ENCODE assay signal across 8 cellular contexts in the genomic region with DNA sequence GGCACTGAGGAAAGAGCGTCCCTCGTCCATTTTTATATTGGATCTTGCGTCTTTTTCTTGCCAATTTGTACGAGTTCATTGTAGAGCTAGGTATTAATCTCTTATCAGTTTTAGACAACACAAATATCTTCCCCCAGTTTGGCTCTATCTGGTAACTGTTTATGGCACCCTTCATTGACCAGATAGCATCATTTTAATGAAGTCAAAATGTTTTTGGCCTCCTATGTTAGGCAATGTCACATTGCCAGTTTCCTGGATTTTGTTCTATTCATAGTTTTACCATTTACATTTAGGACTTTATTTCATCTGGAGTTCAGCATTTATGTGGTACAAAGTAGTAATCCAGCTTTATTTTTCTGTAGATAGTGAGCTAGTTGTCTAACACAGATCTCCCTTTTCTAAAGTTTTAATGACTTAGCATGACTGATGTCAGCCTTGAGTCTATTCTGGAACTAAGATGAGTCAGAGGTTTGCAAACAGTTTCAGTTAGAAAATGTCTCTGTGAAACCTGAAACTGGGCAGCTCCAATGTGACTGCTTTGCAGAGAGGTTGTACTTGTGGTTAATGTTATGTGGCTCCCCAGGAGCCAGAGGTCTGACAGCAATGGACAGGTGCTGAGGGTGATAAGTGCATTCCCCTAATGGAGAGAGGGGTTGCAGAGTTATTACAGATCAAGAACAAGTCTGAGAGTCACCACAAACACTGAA. TPM values are rescaled to one million over a fixed set of nuclear protein-coding genes. Genes with fewer than 3 reads are reported as not detected.
DNase-seq lines count a peak whose midpoint lies in the region; FAIRE-seq and TF ChIP-seq lines count a peak whose summit lies in the region.

No MANE protein-coding gene starts in this region.

- H3K27ac Mint-ChIP-seq in activated CD4-positive, alpha-beta memory T cell treated with anti-CD3 and anti-CD28 coated beads, Interleukin-2, amount 10 ng/mL, durations not matched to agents 7 days and 5 days: peak overlapping the region; percentile 78

- H3K27me3 Mint-ChIP-seq in activated CD4-positive, alpha-beta memory T cell treated with anti-CD3 and anti-CD28 coated beads, Interleukin-2, amount 10 ng/mL, durations not matched to agents 7 days and 5 days: peaks cover 1% of the 10 kb centered on the region

- H3K4me2 ChIP-seq in KMS-11: peak overlapping the region; percentile 88

- no peak for TF ChIP-seq CTCF in KMS-11 (conservative IDR thresholded peaks at IDR 0.05; ENCODE audit: low read depth, low read length)

- no peaks in the 10 kb centered on the region for H3K27me3 ChIP-seq in KMS-11 (ENCODE audit: insufficient read depth, low read depth)

- H3K4me1 Mint-ChIP-seq in activated CD4-positive, alpha-beta memory T cell treated with anti-CD3 and anti-CD28 coated beads, Interleukin-2, amount 10 ng/mL, durations not matched to agents 7 days and 5 days: peaks cover 62% of the 10 kb centered on the region

- peak overlapping the region; percentile 90 for H3K27ac ChIP-seq in KMS-11

- H2AFZ ChIP-seq in KMS-11 (ENCODE audit: low read depth): no peak overlapping the region

- H3K9me3 Mint-ChIP-seq in activated CD4-positive, alpha-beta memory T cell treated with anti-CD3 and anti-CD28 coated beads, Interleukin-2, amount 10 ng/mL, durations not matched to agents 7 days and 5 days: peaks cover 24% of the 10 kb centered on the region

- H4K20me1 ChIP-seq in KMS-11 (ENCODE audit: insufficient read depth): no peaks in the 10 kb centered on the region

- peaks cover 43% of the 10 kb centered on the region for H3K36me3 Mint-ChIP-seq in activated CD4-positive, alpha-beta memory T cell treated with anti-CD3 and anti-CD28 coated beads, Interleukin-2, amount 10 ng/mL, durations not matched to agents 7 days and 5 days (ENCODE audit: low read depth)

- H3K79me2 ChIP-seq in KMS-11 (ENCODE audit: insufficient read depth, low read depth): peaks cover 33% of the 10 kb centered on the region

- CTCF ChIA-PET in activated CD4-positive, alpha-beta memory T cell treated with anti-CD3 and anti-CD28 coated beads, Interleukin-2, amount 10 ng/mL, durations not matched to agents 7 days and 5 days (lab: Charles Lee): interaction anchor here (0.8 to 1.3 kb wide), 5 partner anchors 25 to 122 kb away, joined by 3 to 4 read pairs (median 3); no protein-coding TSS in a partner anchor

- TF ChIP-seq POLR2A in H54 (IDR thresholded peaks at IDR 0.05; ENCODE audit: low read depth, low read length): no peak

- H3K9ac ChIP-seq in KMS-11: peak overlapping the region; percentile 44; the same call in 1 of the 2 replicates

- no peak overlapping the region for H3K4me3 ChIP-seq in KMS-11 (IDR thresholded peaks at IDR 0.05; ENCODE audit: insufficient read depth, low read depth, low read length)

- POLR2A ChIA-PET in activated CD4-positive, alpha-beta memory T cell treated with anti-CD3 and anti-CD28 coated beads, Interleukin-2, amount 10 ng/mL, durations not matched to agents 7 days and 5 days (lab: Charles Lee): interaction anchor here (0.9 to 1.4 kb wide), 3 partner anchors 24 to 118 kb away, joined by 3 read pairs; no protein-coding TSS in a partner anchor

- peak; percentile 18 for DNase-seq in activated T-cell treated with anti-CD3 and anti-CD28 coated beads for 48 hours (ENCODE audit: low read depth)
- DNase-seq in activated T-cell treated with anti-CD3 and anti-CD28 coated beads for 4 hours: no peak
- DNase-seq in H54 (ENCODE audit: insufficient read length, low spot score): peak; percentile 32
- peak; percentile 61 for DNase-seq in activated CD4-positive, alpha-beta memory T cell treated with anti-CD3 and anti-CD28 coated beads, Interleukin-2, amount 10 ng/mL, durations not matched to agents 7 days and 5 days
- peak; percentile 58 for DNase-seq in hepatic stellate cell (ENCODE audit: low spot score)
- DNase-seq in urothelium cell line (ENCODE audit: low spot score): peak; percentile 77
- no peak for DNase-seq in NCI-H748 (lab: John Stamatoyannopoulos, UW; ENCODE audit: unreplicated experiment)

- peaks cover 71% of the 10 kb centered on the region for H3K4me1 ChIP-seq in KMS-11 (ENCODE audit: low read depth, poor library complexity, severe bottlenecking)

- peak; percentile 53 for FAIRE-seq in H54 (lab: Jason Lieb, UNC)
- no peak for FAIRE-seq in urothelium cell line (lab: Jason Lieb, UNC)

- H3K4me3 Mint-ChIP-seq in activated CD4-positive, alpha-beta memory T cell treated with anti-CD3 and anti-CD28 coated beads, Interleukin-2, amount 10 ng/mL, durations not matched to agents 7 days and 5 days: no peak overlapping the region

- no peaks in the 10 kb centered on the region for H3K36me3 ChIP-seq in KMS-11 (ENCODE audit: insufficient read depth)

RNA-seq across cellular contexts. Expression of a gene that starts 5.3 kb away (rescaled TPM):
- 1 to 10 TPM; 5.5 to 5.8 TPM for total RNA-seq in activated CD4-positive, alpha-beta memory T cell treated with anti-CD3 and anti-CD28 coated beads, Interleukin-2, amount 10 ng/mL, durations not matched to agents 7 days and 5 days

RNA-seq across cellular contexts. Expression of a gene that starts 49.7 kb away (rescaled TPM):
- total RNA-seq in activated CD4-positive, alpha-beta memory T cell treated with anti-CD3 and anti-CD28 coated beads, Interleukin-2, amount 10 ng/mL, durations not matched to agents 7 days and 5 days: not detected

Comparison
In these comparisons a context has a peak if more than half of its experiments do, and no peak if none do; other contexts are left out.
1. DNase-seq: peak in activated T-cell treated with anti-CD3 and anti-CD28 coated beads for 48 hours (single experiment), H54 (single experiment), activated CD4-positive, alpha-beta memory T cell treated with anti-CD3 and anti-CD28 coated beads, Interleukin-2, amount 10 ng/mL, durations not matched to agents 7 days and 5 days (single experiment), hepatic stellate cell (single experiment) and urothelium cell line (single experiment); none in activated T-cell treated with anti-CD3 and anti-CD28 coated beads for 4 hours (single experiment) and NCI-H748 (single experiment).